Comparison of ENCODE assay signal across 24 cellular contexts in genomic region chr4:181046809-181047208, GRCh38.
"Had no signal": no experiment of that assay in that cellular context is flagged by ENCODE, and none has a peak within 500 bp of the region (broad histone marks: within the 10 kb centered on the region; RNA-seq: fewer than 3 reads in every experiment).

No MANE protein-coding gene starts in this region.

- H3K27ac ChIP-seq: ascending aorta, body of pancreas, SJSA1 had no signal

- H3K9me3 ChIP-seq: ascending aorta, SJSA1 had no signal

- H3K27me3 ChIP-seq: ascending aorta, body of pancreas, SJSA1 had no signal

- H3K36me3 ChIP-seq: ascending aorta, SJSA1 had no signal

- DNase-seq: activated B cell treated with CpG ODN at 0.5 μM for 24 hours; activated CD4-positive, alpha-beta T cell treated with anti-CD3 and anti-CD28 coated beads for 1 hour; activated CD4-positive, alpha-beta T cell treated with anti-CD3 and anti-CD28 coated beads, Interleukin-2, amount 10 ng/mL, durations not matched to agents 24 days and 14 days; activated CD4-positive, alpha-beta T cell treated with anti-CD3 and anti-CD28 coated beads, Interleukin-2, amount 50 U/mL, for 48 hours; activated CD8-positive, alpha-beta memory T cell treated with anti-CD3 and anti-CD28 coated beads, Interleukin-2, amount 10 ng/mL, durations not matched to agents 7 days and 5 days; activated effector memory CD4-positive, alpha-beta T cell treated with anti-CD3 and anti-CD28 coated beads, Interleukin-2, amount 50 U/mL, for 16 hours; activated naive CD4-positive, alpha-beta T cell treated with Interleukin-2 at 50 U/mL for 16 hours; activated naive CD8-positive, alpha-beta T cell treated with anti-CD3 and anti-CD28 coated beads, Interleukin-2, amount 50 U/mL, for 24 hours; activated T-cell treated with anti-CD3 and anti-CD28 coated beads, Interleukin-2, amount 50 U/mL, for 4 hours; amniotic stem cell; body of pancreas; KG1; NCI-H1092; NCI-H1417; NCI-H2029; NCI-H510A treated with DMSO at 0.1 percent for 48 hours; NCI-H69; PC-3; SHP77; SW 1271 had no signal

- H3K4me1 ChIP-seq: ascending aorta, body of pancreas, SJSA1 had no signal

- ATAC-seq: activated CD8-positive, alpha-beta memory T cell treated with anti-CD3 and anti-CD28 coated beads, Interleukin-2, amount 10 ng/mL, durations not matched to agents 7 days and 5 days; activated naive CD4-positive, alpha-beta T cell treated with anti-CD3 and anti-CD28 coated beads, Interleukin-2, amount 50 U/mL, for 72 hours; activated naive CD8-positive, alpha-beta T cell treated with anti-CD3 and anti-CD28 coated beads, Interleukin-2, amount 50 U/mL, for 24 hours; activated T-cell treated with anti-CD3 and anti-CD28 coated beads, Interleukin-2, amount 50 U/mL, for 4 hours; body of pancreas; PC-3; SK-N-SH treated with all-trans-retinoic acid at 6 μM for 48 hours had no signal

- H3K4me3 ChIP-seq: ascending aorta, body of pancreas, SJSA1 had no signal
